ENCODE assay signal across 1 cellular context in the genomic region with DNA sequence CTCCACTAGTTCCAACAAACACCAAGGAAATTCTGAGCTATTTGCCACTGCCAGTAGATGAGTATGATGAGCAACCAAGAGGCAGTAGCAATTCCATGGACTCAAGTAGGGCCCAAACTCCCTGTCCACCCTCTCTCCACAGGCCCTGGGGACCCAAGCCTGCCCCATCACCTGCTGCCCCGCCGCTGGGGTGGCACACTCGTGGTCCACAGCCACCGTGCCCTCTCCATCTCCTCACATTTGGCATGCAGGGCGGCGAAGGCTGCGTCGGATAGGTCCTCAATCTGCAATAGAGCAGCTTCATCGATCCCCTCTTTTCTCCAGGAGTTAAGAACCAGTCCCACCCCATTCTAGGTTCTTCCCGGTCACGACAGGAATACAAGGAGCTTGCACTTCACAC.
TF ChIP-seq lines count a peak whose summit lies in the region.

No MANE protein-coding gene starts in this region.

TF ChIP-seq in GM12878, 131 proteins besides CTCF, POLR2A, EP300 and RAD21:
- TF ChIP-seq, protein P1, sequence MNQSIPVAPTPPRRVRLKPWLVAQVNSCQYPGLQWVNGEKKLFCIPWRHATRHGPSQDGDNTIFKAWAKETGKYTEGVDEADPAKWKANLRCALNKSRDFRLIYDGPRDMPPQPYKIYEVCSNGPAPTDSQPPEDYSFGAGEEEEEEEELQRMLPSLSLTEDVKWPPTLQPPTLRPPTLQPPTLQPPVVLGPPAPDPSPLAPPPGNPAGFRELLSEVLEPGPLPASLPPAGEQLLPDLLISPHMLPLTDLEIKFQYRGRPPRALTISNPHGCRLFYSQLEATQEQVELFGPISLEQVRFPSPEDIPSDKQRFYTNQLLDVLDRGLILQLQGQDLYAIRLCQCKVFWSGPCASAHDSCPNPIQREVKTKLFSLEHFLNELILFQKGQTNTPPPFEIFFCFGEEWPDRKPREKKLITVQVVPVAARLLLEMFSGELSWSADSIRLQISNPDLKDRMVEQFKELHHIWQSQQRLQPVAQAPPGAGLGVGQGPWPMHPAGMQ (IDR thresholded peaks at IDR 0.05; ENCODE audit: borderline replicate concordance): no peak
- TF ChIP-seq CBX5 (IDR thresholded peaks at IDR 0.05; ENCODE audit: low read depth) (no peak), MXI1 (IDR thresholded peaks at IDR 0.05; ENCODE audit: low read depth, low read length) (no peak), ZNF24 (IDR thresholded peaks at IDR 0.05) (no peak), GATAD2B (conservative IDR thresholded peaks at IDR 0.05; ENCODE audit: low read depth) (no peak), ZSCAN29 (IDR thresholded peaks at IDR 0.05) (no peak), KLF5 (IDR thresholded peaks at IDR 0.05; ENCODE audit: partially characterized antibody) (no peak)
